Comparison of ENCODE assay signal across 6 cellular contexts in genomic region chr11:89093806-89094205, GRCh38. TPM values are rescaled to one million over a fixed set of nuclear protein-coding genes. Genes with fewer than 3 reads are reported as not detected.
"Had no signal": no experiment of that assay in that cellular context is flagged by ENCODE, and none has a peak within 500 bp of the region (broad histone marks: within the 10 kb centered on the region; RNA-seq: fewer than 3 reads in every experiment).

No MANE protein-coding gene starts in this region.

RNA-seq across cellular contexts. Expression of gene GRM5, which starts 28.0 kb away (rescaled TPM):
- total RNA-seq: OCI-LY7, PC-9, Right ventricle myocardium inferior, RPMI7951, SJSA1 had no signal
- polyA plus RNA-seq: SK-N-SH had no signal
